ENCODE assay signal across 1 cellular context in genomic region chr9:69946800-69947437, GRCh38.
TF ChIP-seq lines count a peak whose summit lies in the region.

No MANE protein-coding gene starts in this region.

TF ChIP-seq in SK-N-SH, 30 proteins besides CTCF, POLR2A, EP300 and RAD21 (continued from another document):
- TF ChIP-seq USF1 (IDR thresholded peaks at IDR 0.05; ENCODE audit: borderline replicate concordance, low read depth) (no peak), JUND (IDR thresholded peaks at IDR 0.05) (peak; percentile 63), MAX (IDR thresholded peaks at IDR 0.05; ENCODE audit: low read depth) (peak; percentile 20; the same call in 1 of the 2 replicates), CHD2 (IDR thresholded peaks at IDR 0.05; ENCODE audit: low read length, partially characterized antibody) (no peak), PBX3 (IDR thresholded peaks at IDR 0.05) (peak; percentile 63), GABPA (IDR thresholded peaks at IDR 0.05; ENCODE audit: low read depth) (no peak), RCOR1 (IDR thresholded peaks at IDR 0.05; ENCODE audit: low read length) (no peak)
